Comparison of ENCODE assay signal across 29 cellular contexts in the genomic region with DNA sequence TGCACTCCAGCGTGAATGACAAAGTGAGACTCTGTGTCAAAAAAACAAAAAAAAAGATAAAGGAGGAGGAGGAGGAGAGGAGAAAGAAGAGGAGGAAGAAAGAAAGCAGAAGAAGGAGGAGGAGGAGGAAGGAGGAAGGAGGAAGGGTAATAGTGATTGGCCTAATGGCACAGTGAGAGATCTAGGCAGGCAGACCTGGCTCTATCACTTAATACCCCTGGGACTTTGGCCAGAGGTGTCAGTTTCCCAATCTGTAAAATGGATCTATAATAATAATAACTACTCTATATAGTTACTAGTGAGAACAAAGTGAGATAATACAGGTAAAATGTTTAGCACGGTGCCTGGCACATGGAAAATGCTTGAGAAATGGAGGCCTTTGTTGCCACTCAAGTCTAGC.
"Had no signal": no experiment of that assay in that cellular context is flagged by ENCODE, and none has a peak within 500 bp of the region (broad histone marks: within the 10 kb centered on the region; RNA-seq: fewer than 3 reads in every experiment).

No MANE protein-coding gene starts in this region.

- H3K4me1 Mint-ChIP-seq: immature natural killer cell, natural killer cell had no signal

- H3K4me3 Mint-ChIP-seq: activated B cell treated with CpG ODN at 0.5 μM for 24 hours; activated CD4-positive, alpha-beta T cell treated with anti-CD3 and anti-CD28 coated beads for 36 hours; activated CD8-positive, alpha-beta memory T cell treated with anti-CD3 and anti-CD28 coated beads, Interleukin-2, amount 10 ng/mL, durations not matched to agents 7 days and 5 days; activated CD8-positive, alpha-beta T cell treated with anti-CD3 and anti-CD28 coated beads, Interleukin-2, amount 10 ng/mL, durations not matched to agents 7 days and 5 days; activated naive CD4-positive, alpha-beta T cell treated with anti-CD3 and anti-CD28 coated beads, Interleukin-2, amount 10 ng/mL, durations not matched to agents 7 days and 5 days; immature natural killer cell; natural killer cell; T-cell had no signal

- H3K4me1 ChIP-seq: esophagus muscularis mucosa, foreskin keratinocyte, uterus had no signal

- H3K36me3 ChIP-seq: brain microvascular endothelial cell, esophagus muscularis mucosa, heart left ventricle, thoracic aorta, uterus had no signal

- H3K9me3 ChIP-seq: esophagus muscularis mucosa, heart left ventricle, thoracic aorta, uterus had no signal

- H3K27ac Mint-ChIP-seq: activated B cell treated with CpG ODN at 0.5 μM for 24 hours; activated CD4-positive, alpha-beta T cell treated with anti-CD3 and anti-CD28 coated beads for 36 hours; activated CD8-positive, alpha-beta T cell treated with anti-CD3 and anti-CD28 coated beads, Interleukin-2, amount 10 ng/mL, durations not matched to agents 7 days and 5 days; natural killer cell; progenitor cell of endocrine pancreas; T-cell; T-helper 2 cell treated with Interferon-gamma antibody and Interleukin-4, amounts not matched to agents 5 μg/mL and 100 μg/mL, for 36 hours had no signal

- H3K27me3 ChIP-seq: brain microvascular endothelial cell, uterus had no signal

- FAIRE-seq: astrocyte, kidney had no signal

- DNase-seq: activated B cell treated with CpG ODN at 0.5 μM for 24 hours; activated CD8-positive, alpha-beta memory T cell treated with anti-CD3 and anti-CD28 coated beads, Interleukin-2, amount 10 ng/mL, durations not matched to agents 7 days and 5 days; activated CD8-positive, alpha-beta T cell treated with anti-CD3 and anti-CD28 coated beads, Interleukin-2, amount 10 ng/mL, durations not matched to agents 7 days and 5 days; activated effector memory CD4-positive, alpha-beta T cell treated with anti-CD3 and anti-CD28 coated beads, Interleukin-2, amount 50 U/mL, for 16 hours; activated naive CD4-positive, alpha-beta T cell treated with anti-CD3 and anti-CD28 coated beads, Interleukin-2, amount 10 ng/mL, durations not matched to agents 7 days and 5 days; amniotic stem cell; central memory CD4-positive, alpha-beta T cell; effector CD4-positive, alpha-beta T cell; foreskin keratinocyte; heart left ventricle; hypothalamus; immature natural killer cell; kidney; left colon; mammary epithelial cell; natural killer cell; stimulated activated CD4-positive, alpha-beta T cell treated with anti-CD3 and anti-CD28 coated beads, Interleukin-1b, Interleukin-23, amount 100 ng/mL, for 48 hours; stimulated activated naive CD4-positive, alpha-beta T cell treated with Interleukin-2 at 50 U/mL for 16 hours; T-cell; uterus had no signal

- H3K9me3 Mint-ChIP-seq: activated B cell treated with CpG ODN at 0.5 μM for 24 hours; activated naive CD4-positive, alpha-beta T cell treated with anti-CD3 and anti-CD28 coated beads, Interleukin-2, amount 10 ng/mL, durations not matched to agents 7 days and 5 days; immature natural killer cell; natural killer cell; T-cell; T-helper 2 cell treated with Interferon-gamma antibody and Interleukin-4, amounts not matched to agents 5 μg/mL and 100 μg/mL, for 36 hours had no signal

- H3K27ac ChIP-seq: brain microvascular endothelial cell, esophagus muscularis mucosa, foreskin keratinocyte, heart left ventricle, skin epidermis, thoracic aorta, uterus had no signal

- H3K36me3 Mint-ChIP-seq: activated CD8-positive, alpha-beta memory T cell treated with anti-CD3 and anti-CD28 coated beads, Interleukin-2, amount 10 ng/mL, durations not matched to agents 7 days and 5 days; activated naive CD4-positive, alpha-beta T cell treated with anti-CD3 and anti-CD28 coated beads, Interleukin-2, amount 10 ng/mL, durations not matched to agents 7 days and 5 days; immature natural killer cell; natural killer cell; T-cell had no signal

- H3K4me3 ChIP-seq: esophagus muscularis mucosa, heart left ventricle, skin epidermis, thoracic aorta, uterus had no signal

- ATAC-seq: activated CD4-positive, alpha-beta T cell treated with anti-CD3 and anti-CD28 coated beads for 36 hours; activated CD8-positive, alpha-beta memory T cell treated with anti-CD3 and anti-CD28 coated beads, Interleukin-2, amount 10 ng/mL, durations not matched to agents 7 days and 5 days; activated CD8-positive, alpha-beta T cell treated with anti-CD3 and anti-CD28 coated beads, Interleukin-2, amount 10 ng/mL, durations not matched to agents 7 days and 5 days; foreskin keratinocyte; heart left ventricle; left colon; natural killer cell; sciatic nerve; T-cell had no signal
